ENCODE assay signal across 1 cellular context in genomic region chr10:16521311-16522016, GRCh38.
TF ChIP-seq lines count a peak whose summit lies in the region.

Gene C1QL3 (minus strand): TSS chr10:16521879. CDS start chr10:16521065, 814 bp downstream.

TF ChIP-seq in GM23338, 12 proteins besides CTCF, POLR2A, EP300 and RAD21:
- TF ChIP-seq REST (IDR thresholded peaks at IDR 0.05; ENCODE audit: unreplicated experiment) (no peak), EZH2 (IDR thresholded peaks at IDR 0.05; ENCODE audit: low read depth, unreplicated experiment) (peak; percentile 70)
